10 cellular contexts compared by ENCODE assay signal in genomic region chr6:48826884-48827701, GRCh38.
DNase-seq lines count a peak whose midpoint lies in the region; ATAC-seq and TF ChIP-seq lines count a peak whose summit lies in the region.
"Had no signal": no experiment of that assay in that cellular context is flagged by ENCODE, and none has a peak within 500 bp of the region (broad histone marks: within the 10 kb centered on the region; RNA-seq: fewer than 3 reads in every experiment).

No MANE protein-coding gene starts in this region.

- H3K9me3 ChIP-seq in vagina = no peaks in the 10 kb centered on the region

- peaks cover 7% of the 10 kb centered on the region for H3K4me1 ChIP-seq in vagina

- H3K9me3 Mint-ChIP-seq in osteocyte (ENCODE audit: unreplicated experiment) = peaks cover 2% of the 10 kb centered on the region

- ATAC-seq in HG02840 (IDR thresholded peaks at IDR 0.05; ENCODE audit: low FRiP score, unreplicated experiment) (no peak), HG02610 (IDR thresholded peaks at IDR 0.05; ENCODE audit: unreplicated experiment) (no peak)
- ATAC-seq: stimulated activated naive B cell treated with anti-CD40 and anti-IgM and Interleukin-4, amounts not matched to agents 10 μg/mL and 1 μg/mL and 100 μg/mL, for 72 hours had no signal

- peaks cover 36% of the 10 kb centered on the region for H3K4me1 Mint-ChIP-seq in osteocyte (ENCODE audit: unreplicated experiment)
- H3K4me1 Mint-ChIP-seq: stimulated activated naive B cell treated with anti-CD40 and anti-IgM and Interleukin-4, amounts not matched to agents 10 μg/mL and 1 μg/mL and 100 μg/mL, for 72 hours had no signal

- intact Hi-C loops in vagina (cut with DNase I) = no loop called here

- peak overlapping the region; percentile 97 for H3K27ac Mint-ChIP-seq in osteocyte (ENCODE audit: unreplicated experiment)
- H3K27ac Mint-ChIP-seq: progenitor cell of endocrine pancreas; stimulated activated naive B cell treated with anti-CD40 and anti-IgM and Interleukin-4, amounts not matched to agents 10 μg/mL and 1 μg/mL and 100 μg/mL, for 72 hours had no signal

- H3K4me3 Mint-ChIP-seq in osteocyte (ENCODE audit: unreplicated experiment) = peak overlapping the region; percentile 16
- H3K4me3 Mint-ChIP-seq: stimulated activated naive B cell treated with anti-CD40 and anti-IgM and Interleukin-4, amounts not matched to agents 10 μg/mL and 1 μg/mL and 100 μg/mL, for 72 hours had no signal

- no peak overlapping the region for H3K27ac ChIP-seq in vagina

- TF ChIP-seq POLR2A in vagina (IDR thresholded peaks at IDR 0.05) = no peak

- H3K27me3 ChIP-seq in vagina = no peaks in the 10 kb centered on the region

- DNase-seq in EL = peak; percentile 99
- DNase-seq in RPMI7951 (ENCODE audit: low read depth) = peak; percentile 99
- DNase-seq in fibroblast of gingiva (ENCODE audit: low read depth) = peak; percentile 76
- DNase-seq in osteocyte (ENCODE audit: extremely low spot score, unreplicated experiment) = no peak
- DNase-seq in NCI-H510A treated with DMSO at 0.1 percent for 48 hours (lab: John Stamatoyannopoulos, UW) = no peak
- no peak for DNase-seq in vagina (ENCODE audit: extremely low spot score in 2 of 2)
- DNase-seq: stimulated activated naive B cell treated with anti-CD40 and anti-IgM and Interleukin-4, amounts not matched to agents 10 μg/mL and 1 μg/mL and 100 μg/mL, for 72 hours had no signal

- H3K4me3 ChIP-seq in vagina = no peak overlapping the region

- no peaks in the 10 kb centered on the region for H3K27me3 Mint-ChIP-seq in osteocyte (ENCODE audit: unreplicated experiment)
- H3K27me3 Mint-ChIP-seq: progenitor cell of endocrine pancreas; stimulated activated naive B cell treated with anti-CD40 and anti-IgM and Interleukin-4, amounts not matched to agents 10 μg/mL and 1 μg/mL and 100 μg/mL, for 72 hours had no signal

- TF ChIP-seq CTCF in osteocyte (IDR thresholded peaks at IDR 0.05) (no peak), vagina (IDR thresholded peaks at IDR 0.05) (no peak)

- H3K36me3 ChIP-seq in vagina = no peaks in the 10 kb centered on the region

- H3K36me3 Mint-ChIP-seq in osteocyte (ENCODE audit: unreplicated experiment) = peaks cover 2% of the 10 kb centered on the region
- H3K36me3 Mint-ChIP-seq: stimulated activated naive B cell treated with anti-CD40 and anti-IgM and Interleukin-4, amounts not matched to agents 10 μg/mL and 1 μg/mL and 100 μg/mL, for 72 hours had no signal

Comparison
In these comparisons a context has a peak if more than half of its experiments do, and no peak if none do; other contexts are left out.
1. DNase-seq: peak in EL (single experiment), RPMI7951 (single experiment) and fibroblast of gingiva (single experiment); none in osteocyte (single experiment), NCI-H510A treated with DMSO at 0.1 percent for 48 hours (single experiment) and vagina (0 of 2).